In genomic region chr2:54206596-54206995, GRCh38 we compare ENCODE assay signal across 10 cellular contexts. TPM values are rescaled to one million over a fixed set of nuclear protein-coding genes. Genes with fewer than 3 reads are reported as not detected.
DNase-seq lines count a peak whose midpoint lies in the region; ATAC-seq and TF ChIP-seq lines count a peak whose summit lies in the region.
"Had no signal": no experiment of that assay in that cellular context is flagged by ENCODE, and none has a peak within 500 bp of the region (broad histone marks: within the 10 kb centered on the region; RNA-seq: fewer than 3 reads in every experiment).

No MANE protein-coding gene starts in this region.

- H3K27ac ChIP-seq in OCI-LY7 (ENCODE audit: low read depth, low read length, poor library complexity, severe bottlenecking) (no peak overlapping the region), prostate gland (no peak overlapping the region)

- no peaks in the 10 kb centered on the region for H3K36me3 ChIP-seq in OCI-LY7 (ENCODE audit: insufficient read depth, low read length)
- no peaks in the 10 kb centered on the region for H3K36me3 ChIP-seq in prostate gland
- H3K36me3 ChIP-seq: SJSA1 had no signal

- no peak for TF ChIP-seq POLR2A in prostate gland (IDR thresholded peaks at IDR 0.05)

- no peak overlapping the region for H2AFZ ChIP-seq in OCI-LY7 (ENCODE audit: low read length)

- no peaks in the 10 kb centered on the region for H4K20me1 ChIP-seq in OCI-LY7 (ENCODE audit: insufficient read depth, low read length)

- BruUV-seq in OCI-LY7 (replicated peaks; lab: Mats Ljungman, UMichigan): no TSS peak

- no peak for ATAC-seq in HG03460 (IDR thresholded peaks at IDR 0.05; ENCODE audit: unreplicated experiment)
- ATAC-seq in GM21825 (IDR thresholded peaks at IDR 0.05; ENCODE audit: unreplicated experiment): no peak
- ATAC-seq in GM21447 (IDR thresholded peaks at IDR 0.05; ENCODE audit: unreplicated experiment): no peak

- H3K4me2 ChIP-seq in OCI-LY7 (ENCODE audit: low read length): no peak overlapping the region

- TF ChIP-seq CTCF in HFF-Myc (IDR thresholded peaks at IDR 0.05; ENCODE audit: low read depth, low read length, missing control alignments) (peak; percentile 32), OCI-LY7 (conservative IDR thresholded peaks at IDR 0.05; ENCODE audit: low read length) (peak; percentile 92), epithelial cell of proximal tubule (conservative IDR thresholded peaks at IDR 0.05; ENCODE audit: low read depth, low read length) (peak; percentile 60), prostate gland (IDR thresholded peaks at IDR 0.05) (peak in 3 of 4 experiments; percentile 49 to 55 (median 51))

- 56% methylated on average over 2 of the region's 2 CpGs for whole genome bisulfite sequencing in prostate gland

- no peaks in the 10 kb centered on the region for H3K9me2 ChIP-seq in OCI-LY7 (ENCODE audit: insufficient read depth, low read length)

- H3K79me2 ChIP-seq in OCI-LY7 (ENCODE audit: insufficient read depth, low read depth, low read length): no peaks in the 10 kb centered on the region

- H3K9me3 ChIP-seq in OCI-LY7 (ENCODE audit: low read length) (no peaks in the 10 kb centered on the region; the same call in 1 of the 2 replicates), prostate gland (no peaks in the 10 kb centered on the region)
- H3K9me3 ChIP-seq: SJSA1 had no signal

- intact Hi-C loops in OCI-LY7 (cut with micrococcal nuclease; ENCODE audit: unreplicated experiment): loop anchor here (2.0 to 10.0 kb wide), 2 partner anchors 296 to 498 kb away; no protein-coding TSS in a partner anchor
- intact Hi-C loops in prostate gland (cut with DNase I): loop anchor here (10.0 kb wide), 3 partner anchors 118 to 498 kb away; no protein-coding TSS in a partner anchor

- peak; percentile 32 for DNase-seq in D341Med (ENCODE audit: low spot score)
- DNase-seq in HFF-Myc (ENCODE audit: extremely low read depth, low read depth): no peak
- DNase-seq in OCI-LY7 (ENCODE audit: low spot score): peak; percentile 49
- DNase-seq in epithelial cell of proximal tubule (ENCODE audit: low read depth): no peak
- DNase-seq in prostate gland (ENCODE audit: low spot score): no peak
- DNase-seq: naive B cell had no signal

- H3K27me3 ChIP-seq in prostate gland (replicated peaks; ENCODE audit: insufficient read depth): no peaks in the 10 kb centered on the region
- H3K27me3 ChIP-seq: SJSA1 had no signal

- H3K4me3 ChIP-seq in HFF-Myc (replicated peaks; ENCODE audit: low read depth, low read length) (no peak overlapping the region), OCI-LY7 (ENCODE audit: low read depth, low read length, poor library complexity, severe bottlenecking) (no peak overlapping the region), epithelial cell of proximal tubule (ENCODE audit: low read depth, low read length) (no peak overlapping the region), prostate gland (no peak overlapping the region)
- H3K4me3 ChIP-seq: SJSA1 had no signal

- H3K4me1 ChIP-seq in OCI-LY7 (ENCODE audit: insufficient read depth, low read length, poor library complexity, severe bottlenecking) (no peaks in the 10 kb centered on the region), prostate gland (replicated peaks) (peaks cover 4% of the 10 kb centered on the region)

- CTCF ChIA-PET in OCI-LY7 (lab: Charles Lee; ENCODE audit: unreplicated experiment): no interaction called here

- POLR2A ChIA-PET in OCI-LY7 (lab: Charles Lee): no interaction called here

RNA-seq across cellular contexts. Expression of gene TSPYL6, which starts 49.4 kb away (rescaled TPM):
- 0.05 TPM in 1 of 2 replicates, not detected in the other for total RNA-seq in OCI-LY7 (2014; rRNA removed; shearing (Covaris generic))
- total RNA-seq in OCI-LY7 (2022) (not detected in 2 replicates), epithelial cell of proximal tubule (not detected in 2 replicates), prostate gland (10 to 100 TPM in 1 of 2 donors, not detected in 1; 16.8 TPM)
- total RNA-seq: SJSA1 had no signal

Comparison
In these comparisons a context has a peak if more than half of its experiments do, and no peak if none do; other contexts are left out.
1. DNase-seq: peak in D341Med (single experiment) and OCI-LY7 (single experiment); none in HFF-Myc (single experiment), epithelial cell of proximal tubule (single experiment) and prostate gland (single experiment).
2. CTCF ChIP-seq: peak in every context shown above with its lines; median percentile 92 in OCI-LY7; 60 in epithelial cell of proximal tubule; 51 in prostate gland; 32 in HFF-Myc.